ENCODE assay signal across 20 cellular contexts in genomic region chr2:238407566-238407965, GRCh38.
"Had no signal": no experiment of that assay in that cellular context is flagged by ENCODE, and none has a peak within 500 bp of the region (broad histone marks: within the 10 kb centered on the region; RNA-seq: fewer than 3 reads in every experiment).

No MANE protein-coding gene starts in this region.

- ATAC-seq: gastrocnemius medialis; heart right ventricle; left cardiac atrium; left ventricle myocardium superior; naive thymus-derived CD4-positive, alpha-beta T cell; stimulated activated naive CD8-positive, alpha-beta T cell treated with anti-CD3 and anti-CD28 coated beads, Interleukin-15, Interleukin-2, amounts not matched to agents 100 U/mL and 50 U/mL, for 24 hours had no signal

- H3K9me3 ChIP-seq: gastrocnemius medialis, heart right ventricle, right atrium auricular region, suprapubic skin, thyroid gland had no signal

- H3K36me3 ChIP-seq: right atrium auricular region, suprapubic skin had no signal

- DNase-seq: cortex of kidney; dorsolateral prefrontal cortex; effector CD8-positive, alpha-beta T cell; gastrocnemius medialis; heart right ventricle; kidney; left cardiac atrium; left ventricle myocardium superior; mesenchymal stem cell; naive thymus-derived CD4-positive, alpha-beta T cell; nephron progenitor cell; posterior cingulate gyrus; small intestine; stimulated activated CD4-positive, alpha-beta T cell treated with anti-CD3 and anti-CD28 coated beads, Interleukin-12 subunit alpha, Interleukin-12 subunit beta, amount 100 ng/mL, for 4 hours; stimulated activated naive CD8-positive, alpha-beta T cell treated with anti-CD3 and anti-CD28 coated beads, Interleukin-15, Interleukin-2, amounts not matched to agents 100 U/mL and 50 U/mL, for 24 hours; thyroid gland had no signal

- H3K27me3 ChIP-seq: dorsolateral prefrontal cortex, gastrocnemius medialis, right atrium auricular region, suprapubic skin, thyroid gland had no signal

- H3K4me3 ChIP-seq: dorsolateral prefrontal cortex, gastrocnemius medialis, heart right ventricle, lung, right atrium auricular region, suprapubic skin, thyroid gland had no signal

- FAIRE-seq: kidney, small intestine, urothelium cell line had no signal

- H3K27ac ChIP-seq: dorsolateral prefrontal cortex, gastrocnemius medialis, heart right ventricle, right atrium auricular region, suprapubic skin, thyroid gland had no signal

- H3K4me1 ChIP-seq: gastrocnemius medialis, right atrium auricular region, suprapubic skin, thyroid gland had no signal
